Comparison of ENCODE assay signal across 30 cellular contexts in genomic region chr20:21707999-21708737, GRCh38. TPM values are rescaled to one million over a fixed set of nuclear protein-coding genes. Genes with fewer than 3 reads are reported as not detected.
"Had no signal": no experiment of that assay in that cellular context is flagged by ENCODE, and none has a peak within 500 bp of the region (broad histone marks: within the 10 kb centered on the region; RNA-seq: fewer than 3 reads in every experiment).

No MANE protein-coding gene starts in this region.

- DNase-seq: activated CD4-positive, alpha-beta T cell treated with anti-CD3 and anti-CD28 coated beads for 36 hours; activated CD4-positive, alpha-beta T cell treated with anti-CD3 and anti-CD28 coated beads, Interleukin-2, amount 50 U/mL, for 4 hours; activated effector memory CD4-positive, alpha-beta T cell treated with anti-CD3 and anti-CD28 coated beads, Interleukin-2, amount 50 U/mL, for 16 hours; activated naive CD4-positive, alpha-beta T cell treated with anti-CD3 and anti-CD28 coated beads, Interleukin-2, amount 50 U/mL, for 16 hours; activated T-cell treated with anti-CD3 and anti-CD28 coated beads, Interleukin-2, amount 50 U/mL, for 72 hours; aorta; brain microvascular endothelial cell; caudate nucleus; effector memory CD8-positive, alpha-beta T cell; head of caudate nucleus; hypothalamus; left colon; stimulated activated CD4-positive, alpha-beta T cell treated with anti-CD3 and anti-CD28 coated beads, Interleukin-4, amount 100 ng/mL, for 24 hours; stimulated activated naive CD8-positive, alpha-beta T cell treated with anti-CD3 and anti-CD28 coated beads, Interleukin-15, Interleukin-2, amounts not matched to agents 100 U/mL and 50 U/mL, for 24 hours; T-cell; thyroid gland had no signal

- H3K4me3 ChIP-seq: esophagus muscularis mucosa, psoas muscle, right atrium auricular region, thyroid gland had no signal

- H3K36me3 Mint-ChIP-seq: T-cell had no signal

- H3K4me1 ChIP-seq: psoas muscle had no signal

- FAIRE-seq: colon, frontal cortex, keratinocyte, TTC549 had no signal

- H3K4me1 Mint-ChIP-seq: activated CD4-positive, alpha-beta T cell treated with anti-CD3 and anti-CD28 coated beads for 36 hours had no signal

- H3K27ac Mint-ChIP-seq: activated CD4-positive, alpha-beta T cell treated with anti-CD3 and anti-CD28 coated beads for 36 hours; effector memory CD8-positive, alpha-beta T cell; memory B cell had no signal

- H3K27ac ChIP-seq: brain microvascular endothelial cell, esophagus muscularis mucosa, psoas muscle, right atrium auricular region, thyroid gland had no signal

- H3K9me3 ChIP-seq: esophagus muscularis mucosa, psoas muscle, right atrium auricular region, thyroid gland had no signal

- H3K9me3 Mint-ChIP-seq: activated T-cell treated with anti-CD3 and anti-CD28 coated beads, Interleukin-2, amount 50 U/mL, for 72 hours; neural crest cell; T-cell had no signal

- H3K36me3 ChIP-seq: brain microvascular endothelial cell, esophagus muscularis mucosa, right atrium auricular region, thyroid gland had no signal

- ATAC-seq: activated CD4-positive, alpha-beta T cell treated with anti-CD3 and anti-CD28 coated beads for 36 hours; activated T-cell treated with anti-CD3 and anti-CD28 coated beads, Interleukin-2, amount 50 U/mL, for 72 hours; effector memory CD8-positive, alpha-beta T cell; left colon; stimulated activated naive CD8-positive, alpha-beta T cell treated with anti-CD3 and anti-CD28 coated beads, Interleukin-15, Interleukin-2, amounts not matched to agents 100 U/mL and 50 U/mL, for 24 hours; T-cell had no signal

- H3K4me3 Mint-ChIP-seq: activated CD4-positive, alpha-beta T cell treated with anti-CD3 and anti-CD28 coated beads for 36 hours; effector memory CD8-positive, alpha-beta T cell; memory B cell; neural crest cell; T-cell had no signal

RNA-seq across cellular contexts. Expression of gene PAX1, which starts 2.7 kb away (rescaled TPM):
- total RNA-seq: activated CD4-positive, alpha-beta T cell treated with anti-CD3 and anti-CD28 coated beads for 36 hours; activated T-cell treated with anti-CD3 and anti-CD28 coated beads, Interleukin-2, amount 50 U/mL, for 72 hours; aorta; dermis microvascular lymphatic vessel endothelial cell; esophagus muscularis mucosa; frontal cortex; left colon; mononuclear cell; myocyte; neural crest cell; osteocyte; right atrium auricular region; T-cell; ureter had no signal
- polyA plus RNA-seq: aorta, keratinocyte had no signal
